In the genomic region with DNA sequence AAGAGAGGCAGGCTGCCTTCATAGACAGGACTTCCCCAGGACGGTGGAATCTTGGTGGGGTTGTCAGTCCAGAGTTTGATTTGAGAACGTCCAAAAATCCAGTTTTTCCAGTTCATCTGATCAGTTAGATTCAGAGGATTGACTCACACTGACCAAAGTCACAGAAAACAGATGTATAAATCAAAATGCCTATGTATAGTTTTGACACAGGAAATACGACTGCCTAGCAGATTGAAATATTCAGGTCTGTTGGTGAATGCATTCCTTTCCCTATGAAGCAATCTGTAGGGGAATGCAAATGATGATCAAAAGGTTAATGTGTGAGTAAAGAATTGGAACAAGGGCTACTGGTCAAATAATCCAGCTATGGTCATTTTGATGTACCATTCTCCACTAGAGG, we compare ENCODE assay signal across 1 cellular context.
TF ChIP-seq lines count a peak whose summit lies in the region.

No MANE protein-coding gene starts in this region.

TF ChIP-seq in endothelial cell of umbilical vein, 7 proteins besides CTCF, POLR2A, EP300 and RAD21:
- TF ChIP-seq EZH2 (IDR thresholded peaks at IDR 0.05; ENCODE audit: borderline replicate concordance, low read depth, low read length, severe bottlenecking): no peak
- no peak for TF ChIP-seq JUN (IDR thresholded peaks at IDR 0.05; ENCODE audit: borderline replicate concordance, insufficient read depth, insufficient read length, low read depth)
- TF ChIP-seq MYC (IDR thresholded peaks at IDR 0.05; ENCODE audit: low read depth, low read length): no peak
- TF ChIP-seq GATA2 (IDR thresholded peaks at IDR 0.05; ENCODE audit: insufficient read depth, insufficient read length, low read depth, low read length): no peak
- TF ChIP-seq FOS (IDR thresholded peaks at IDR 0.05; ENCODE audit: borderline replicate concordance, insufficient read depth, low read length): no peak
- TF ChIP-seq, protein P1, sequence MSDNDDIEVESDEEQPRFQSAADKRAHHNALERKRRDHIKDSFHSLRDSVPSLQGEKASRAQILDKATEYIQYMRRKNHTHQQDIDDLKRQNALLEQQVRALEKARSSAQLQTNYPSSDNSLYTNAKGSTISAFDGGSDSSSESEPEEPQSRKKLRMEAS (IDR thresholded peaks at IDR 0.05; ENCODE audit: insufficient read depth, insufficient read length): no peak
- no peak for TF ChIP-seq POLR2AphosphoS5 (IDR thresholded peaks at IDR 0.05; ENCODE audit: insufficient read depth, low read depth, low read length)
